8 cellular contexts compared by ENCODE assay signal in the genomic region with DNA sequence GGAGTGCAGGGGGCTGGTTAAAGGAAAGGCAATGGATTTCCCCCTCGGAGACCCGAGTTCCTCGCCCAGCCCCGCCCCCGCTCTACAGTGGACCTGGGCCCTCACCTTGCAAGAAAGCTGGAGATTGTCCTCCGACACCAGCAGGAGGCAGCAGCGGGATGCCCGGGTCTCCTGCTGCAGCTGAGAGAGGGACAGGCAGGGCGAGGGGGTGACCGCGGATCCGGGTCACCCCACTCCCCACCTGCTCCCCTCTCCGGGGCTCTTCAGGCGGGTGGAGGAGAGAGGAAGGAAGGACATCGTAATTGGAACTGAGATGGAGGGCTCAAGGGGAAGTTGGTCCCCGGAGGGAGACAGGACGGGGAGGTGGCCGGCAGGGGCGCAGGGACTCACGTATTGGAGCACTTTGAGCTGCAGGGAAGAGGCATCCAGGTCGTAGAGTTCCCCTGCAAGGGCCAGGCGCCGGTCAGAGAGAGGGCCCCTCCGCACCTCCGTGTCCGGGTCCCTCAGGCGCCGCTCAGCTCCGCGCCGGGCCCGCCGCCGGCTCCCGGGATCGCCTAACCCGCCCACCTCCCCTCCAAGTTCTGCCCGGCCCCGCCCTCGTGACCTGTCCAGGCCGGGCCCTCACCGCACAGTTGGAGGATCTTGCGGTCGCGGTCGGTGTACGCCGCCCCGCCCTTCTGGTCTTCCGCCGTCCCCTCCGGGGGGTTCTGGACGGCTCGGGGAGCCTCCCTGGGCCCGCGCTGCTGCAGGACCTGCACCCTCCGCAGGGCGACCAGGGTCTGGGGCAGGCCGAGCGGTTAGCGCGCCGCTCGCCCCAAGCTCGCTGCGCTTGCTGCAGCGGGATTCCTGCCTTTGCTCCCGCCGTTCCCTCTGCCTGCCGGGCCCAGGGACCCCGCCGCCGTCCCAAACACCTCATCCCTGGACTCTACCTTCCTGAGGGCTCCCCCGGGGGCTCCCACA.
A peak's percentile ranks its signal among the peaks of the same experiment; 100 is the strongest.
DNase-seq lines count a peak whose midpoint lies in the region; ATAC-seq and TF ChIP-seq lines count a peak whose summit lies in the region.

No MANE protein-coding gene starts in this region.

- H2AFZ ChIP-seq in HCT116 (ENCODE audit: low read depth, low read length, poor library complexity, severe bottlenecking): no peak overlapping the region

- H3K9me2 ChIP-seq in HCT116 (ENCODE audit: insufficient read depth): no peaks in the 10 kb centered on the region

- H3K4me3 ChIP-seq in HCT116 (replicated peaks in 1 of 2; ENCODE audit: low read depth in 1 of 2, low read length in 2 of 2) (no peak overlapping the region), ectodermal cell (ENCODE audit: insufficient read depth, low read depth, low read length) (peak overlapping the region; percentile 45), upper lobe of left lung (peak overlapping the region in 3 of 4 donors; percentile 21 to 40 (median 32))

- H3K36me3 Mint-ChIP-seq in activated B cell treated with CpG ODN at 0.5 μM for 24 hours (ENCODE audit: low read depth) (no peaks in the 10 kb centered on the region), naive B cell (no peaks in the 10 kb centered on the region)

- peaks cover 0 to 6% of the 10 kb centered on the region in 2 experiments; a peak in 1 of 4 replicates for H3K4me1 ChIP-seq in HCT116 (ENCODE audit: control insufficient read depth in 1 of 2, insufficient read depth in 2 of 2, low read length in 2 of 2)
- H3K4me1 ChIP-seq in ectodermal cell (ENCODE audit: control insufficient read depth, insufficient read depth, low read length): peaks cover 32% of the 10 kb centered on the region
- H3K4me1 ChIP-seq in upper lobe of left lung: peaks cover 14 to 24% (median 18%) of the 10 kb centered on the region in 4 donors

- intact Hi-C loops in HCT116 (cut with micrococcal nuclease): loop anchor here (5.0 kb wide), 1 partner anchor 587 kb away; no protein-coding TSS in a partner anchor
- intact Hi-C loops in activated B cell treated with CpG ODN at 0.5 μM for 24 hours (cut with micrococcal nuclease): loop anchor here (1.0 to 10.0 kb wide), 3 partner anchors 53 to 225 kb away; a partner anchor contains a TSS

- peak overlapping the region; percentile 81 for H3K4me3 Mint-ChIP-seq in activated B cell treated with CpG ODN at 0.5 μM for 24 hours
- H3K4me3 Mint-ChIP-seq in naive B cell: peak overlapping the region; percentile 13 to 89 (median 81)

- H3K4me2 ChIP-seq in HCT116 (ENCODE audit: low read length): no peak overlapping the region

- no TSS peak for BruUV-seq in HCT116 (replicated peaks; lab: Mats Ljungman, UMichigan)

- ATAC-seq in HCT116: no peak
- ATAC-seq in activated B cell treated with CpG ODN at 0.5 μM for 24 hours (ENCODE audit: low read depth): peak; percentile 19
- peak; percentile 22 to 41 for ATAC-seq in naive B cell (ENCODE audit: low read depth in 2 of 2)
- ATAC-seq in upper lobe of left lung (ENCODE audit: low FRiP score in 2 of 2): peak in 1 of 2 donors; percentile 4
- no peak for ATAC-seq in HG03108 (IDR thresholded peaks at IDR 0.05; ENCODE audit: unreplicated experiment)

- H3K27ac Mint-ChIP-seq in activated B cell treated with CpG ODN at 0.5 μM for 24 hours (no peak overlapping the region), naive B cell (peak overlapping the region in 1 of 6 donors; percentile 47)

- no peak overlapping the region for H3K9ac ChIP-seq in HCT116 (ENCODE audit: low read length)

- 1% methylated on average over 73 to 74 of the region's 74 CpGs for WGBS in ectodermal cell, 2 experiments
- 9 to 13% methylated on average over 6 to 24 of the region's 74 CpGs for WGBS in upper lobe of left lung, 2 donors

- H3K27me3 Mint-ChIP-seq in activated B cell treated with CpG ODN at 0.5 μM for 24 hours (peaks cover 43% of the 10 kb centered on the region), naive B cell (peaks cover 42 to 91% (median 74%) of the 10 kb centered on the region in 3 donors)

- no peaks in the 10 kb centered on the region for H3K36me3 ChIP-seq in HCT116 (ENCODE audit: control insufficient read depth in 1 of 2, insufficient read depth in 2 of 2, low read length in 2 of 2)
- H3K36me3 ChIP-seq in ectodermal cell (ENCODE audit: control insufficient read depth, insufficient read depth, low read length): no peaks in the 10 kb centered on the region
- H3K36me3 ChIP-seq in upper lobe of left lung: no peaks in the 10 kb centered on the region

- H3K9me3 ChIP-seq in HCT116 (ENCODE audit: control insufficient read depth in 1 of 2, insufficient read depth in 1 of 2, low read depth in 1 of 2, low read length in 2 of 2): no peaks in the 10 kb centered on the region
- no peaks in the 10 kb centered on the region for H3K9me3 ChIP-seq in ectodermal cell (ENCODE audit: control insufficient read depth, low read length)
- no peaks in the 10 kb centered on the region for H3K9me3 ChIP-seq in upper lobe of left lung

- H3K4me1 Mint-ChIP-seq in activated B cell treated with CpG ODN at 0.5 μM for 24 hours: peaks cover 38% of the 10 kb centered on the region
- peaks cover 39 to 51% (median 39%) of the 10 kb centered on the region in 3 donors for H3K4me1 Mint-ChIP-seq in naive B cell

- no peaks in the 10 kb centered on the region for H3K9me3 Mint-ChIP-seq in activated B cell treated with CpG ODN at 0.5 μM for 24 hours
- no peaks in the 10 kb centered on the region for H3K9me3 Mint-ChIP-seq in naive B cell

- POLR2A ChIA-PET in HCT116 (lab: Charles Lee): no interaction called here
- POLR2A ChIA-PET in activated B cell treated with CpG ODN at 0.5 μM for 24 hours (lab: Charles Lee): interaction anchor here (0.8 to 1.1 kb wide), 2 partner anchors 47 to 92 kb away, joined by 3 read pairs; no protein-coding TSS in a partner anchor

- RAD21 ChIA-PET in HCT116 (lab: Charles Lee; ENCODE audit: low non-redundant PET in 1 of 2, low total read pairs in 2 of 2, uncharacterized antibody in 2 of 2, unreplicated experiment in 2 of 2): no interaction called here

- no peak for TF ChIP-seq EP300 in upper lobe of left lung (IDR thresholded peaks at IDR 0.05)

- no peaks in the 10 kb centered on the region for H4K20me1 ChIP-seq in HCT116 (ENCODE audit: insufficient read depth)

- TF ChIP-seq CTCF in HCT116 (IDR thresholded peaks at IDR 0.05 in 2 of 3, conservative IDR thresholded peaks at IDR 0.05 in 1 of 3; ENCODE audit: borderline replicate concordance in 1 of 3, insufficient read depth in 1 of 3, low read depth in 2 of 3, low read length in 2 of 3) (peak; percentile 22 to 56 (median 49); a peak in 5 of 6 replicates), activated B cell treated with CpG ODN at 0.5 μM for 24 hours (IDR thresholded peaks at IDR 0.05) (no peak), upper lobe of left lung (IDR thresholded peaks at IDR 0.05) (peak in 5 of 6 experiments; percentile 25 to 52 (median 41))

- TF ChIP-seq RAD21 in HCT116 (IDR thresholded peaks at IDR 0.05; ENCODE audit: low read depth): peak; percentile 46; the same call in 1 of the 2 replicates

- CTCF ChIA-PET in HCT116 (lab: Charles Lee): interaction anchor here (1.0 to 1.4 kb wide), 4 partner anchors 9 to 19 kb away, joined by 3 to 6 read pairs (median 3); no protein-coding TSS in a partner anchor
- CTCF ChIA-PET in activated B cell treated with CpG ODN at 0.5 μM for 24 hours (lab: Charles Lee): interaction anchor here (0.8 to 6.9 kb wide), 4 partner anchors 25 to 94 kb away, joined by 3 to 54 read pairs (median 8); no protein-coding TSS in a partner anchor

- DNase-seq in 8988T: peak; percentile 95
- DNase-seq in HCT116 (ENCODE audit: low read depth, low spot score): no peak
- peak; percentile 45 for DNase-seq in activated B cell treated with CpG ODN at 0.5 μM for 24 hours
- peak; percentile 45 for DNase-seq in naive B cell
- DNase-seq in upper lobe of left lung: peak; percentile 55 to 81
- DNase-seq in amniotic stem cell (lab: John Stamatoyannopoulos, UW): no peak

- no peak overlapping the region for H3K27ac ChIP-seq in HCT116 (ENCODE audit: low read depth, low read length)
- no peak overlapping the region for H3K27ac ChIP-seq in ectodermal cell (ENCODE audit: insufficient read depth, low read depth, low read length, poor library complexity, severe bottlenecking)
- H3K27ac ChIP-seq in upper lobe of left lung: no peak overlapping the region

- no peaks in the 10 kb centered on the region for H3K79me2 ChIP-seq in HCT116 (ENCODE audit: insufficient read depth, low read length)

- no peak for TF ChIP-seq POLR2A in HCT116 (IDR thresholded peaks at IDR 0.05; ENCODE audit: borderline replicate concordance, extremely low read depth, insufficient read depth, insufficient read length)
- TF ChIP-seq POLR2A in upper lobe of left lung (IDR thresholded peaks at IDR 0.05): no peak

- H3K27me3 ChIP-seq in HCT116 (ENCODE audit: insufficient read depth, low read length): no peaks in the 10 kb centered on the region; the same call in 1 of the 2 replicates
- H3K27me3 ChIP-seq in ectodermal cell (ENCODE audit: control insufficient read depth, insufficient read depth, low read length, poor library complexity, severe bottlenecking): peaks cover 80% of the 10 kb centered on the region
- peaks cover 0 to 19% (median 14%) of the 10 kb centered on the region in 4 donors for H3K27me3 ChIP-seq in upper lobe of left lung

TF ChIP-seq in HCT116, 20 proteins besides CTCF, POLR2A, EP300 and RAD21 (continues in another document):
- TF ChIP-seq ELF1 (IDR thresholded peaks at IDR 0.05; ENCODE audit: borderline replicate concordance, low read depth) (no peak), ZFX (IDR thresholded peaks at IDR 0.05) (no peak), FOSL1 (IDR thresholded peaks at IDR 0.05; ENCODE audit: low read depth) (no peak), EZH2 (IDR thresholded peaks at IDR 0.05) (no peak), SIN3A (IDR thresholded peaks at IDR 0.05; ENCODE audit: low read depth) (no peak), TCF7L2 (IDR thresholded peaks at IDR 0.05; ENCODE audit: borderline replicate concordance, extremely low read depth, insufficient read depth, insufficient read length) (no peak), EGR1 (IDR thresholded peaks at IDR 0.05; ENCODE audit: low read depth) (no peak), JUND (IDR thresholded peaks at IDR 0.05) (no peak), CBX3 (IDR thresholded peaks at IDR 0.05; ENCODE audit: low read depth) (no peak)
- TF ChIP-seq, protein P1, sequence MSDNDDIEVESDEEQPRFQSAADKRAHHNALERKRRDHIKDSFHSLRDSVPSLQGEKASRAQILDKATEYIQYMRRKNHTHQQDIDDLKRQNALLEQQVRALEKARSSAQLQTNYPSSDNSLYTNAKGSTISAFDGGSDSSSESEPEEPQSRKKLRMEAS (IDR thresholded peaks at IDR 0.05): no peak

Comparison
In these comparisons a context has a peak if more than half of its experiments do, and no peak if none do; other contexts are left out.
1. DNase-seq: peak in 8988T (single experiment), activated B cell treated with CpG ODN at 0.5 μM for 24 hours (single experiment), naive B cell (single experiment) and upper lobe of left lung (2 of 2); none in HCT116 (single experiment) and amniotic stem cell (single experiment).
2. ATAC-seq: peak in activated B cell treated with CpG ODN at 0.5 μM for 24 hours (single experiment) and naive B cell (2 of 2); none in HCT116 (single experiment) and HG03108 (single experiment).
3. H3K4me3 ChIP-seq: peak in ectodermal cell (single experiment) and upper lobe of left lung (3 of 4); none in HCT116 (0 of 2).